8 cellular contexts compared by ENCODE assay signal in genomic region chr13:113820813-113821651, GRCh38. TPM values are rescaled to one million over a fixed set of nuclear protein-coding genes. Genes with fewer than 3 reads are reported as not detected.
DNase-seq lines count a peak whose midpoint lies in the region; ATAC-seq and TF ChIP-seq lines count a peak whose summit lies in the region.

No MANE protein-coding gene starts in this region.

- H3K27me3 ChIP-seq in left ventricle myocardium inferior (ENCODE audit: low read depth): no peaks in the 10 kb centered on the region
- H3K27me3 ChIP-seq in MM.1S (replicated peaks; ENCODE audit: insufficient read depth, low read length): no peaks in the 10 kb centered on the region

- no peak overlapping the region for H2AFZ ChIP-seq in MM.1S (ENCODE audit: low read length)

- H3K9ac ChIP-seq in MM.1S (ENCODE audit: low read length): no peak overlapping the region

- ATAC-seq in HG02588 (IDR thresholded peaks at IDR 0.05; ENCODE audit: unreplicated experiment) (no peak), HG02840 (IDR thresholded peaks at IDR 0.05; ENCODE audit: low FRiP score, unreplicated experiment) (no peak)

- H3F3A ChIP-seq in MM.1S (ENCODE audit: insufficient read depth, low read length): peaks cover 63% of the 10 kb centered on the region

- no peaks in the 10 kb centered on the region for H4K20me1 ChIP-seq in MM.1S (ENCODE audit: insufficient read depth, low read length)

- intact Hi-C loops in left ventricle myocardium inferior (cut with micrococcal nuclease): no loop called here

- H3K9me3 ChIP-seq in left ventricle myocardium inferior (replicated peaks) (no peaks in the 10 kb centered on the region), MM.1S (replicated peaks; ENCODE audit: insufficient read depth, low read length) (no peaks in the 10 kb centered on the region)

- H3K36me3 ChIP-seq in left ventricle myocardium inferior (peaks cover 40% of the 10 kb centered on the region), MM.1S (replicated peaks; ENCODE audit: insufficient read depth, low read length) (peaks cover 12% of the 10 kb centered on the region; the same call in 1 of the 2 replicates)

- H3K9me2 ChIP-seq in MM.1S (replicated peaks; ENCODE audit: insufficient read depth, low read length): no peaks in the 10 kb centered on the region

- H3K27ac ChIP-seq in left ventricle myocardium inferior (replicated peaks): peak overlapping the region; percentile 91
- peak overlapping the region in 20 of 21 experiments; percentile 29 to 89 (median 68) for H3K27ac ChIP-seq in skin epidermis
- no peak overlapping the region for H3K27ac ChIP-seq in MM.1S (ENCODE audit: low read length)

- H3K79me2 ChIP-seq in MM.1S (ENCODE audit: low read length): no peaks in the 10 kb centered on the region; the same call in 1 of the 2 replicates

- H3K4me3 ChIP-seq in left ventricle myocardium inferior (peak overlapping the region; percentile 42), skin epidermis (peak overlapping the region in 2 of 7 experiments; percentile 2 to 17), MM.1S (ENCODE audit: low read length) (no peak overlapping the region)

- DNase-seq in NCI-H1092 treated with DMSO at 0.1 percent for 48 hours (lab: John Stamatoyannopoulos, UW) (peak; percentile 94), anterior cingulate cortex (lab: John Stamatoyannopoulos, UW) (peak in 57 of 58 donors; percentile 17 to 91 (median 78)), left ventricle myocardium inferior (peak; percentile 78), MM.1S (no peak), cortex of kidney (lab: John Stamatoyannopoulos, UW) (no peak)

- TF ChIP-seq CTCF in left ventricle myocardium inferior (IDR thresholded peaks at IDR 0.05; ENCODE audit: borderline replicate concordance) (peak; percentile 41), MM.1S (IDR thresholded peaks at IDR 0.05; ENCODE audit: low read length) (no peak)

- H3K4me2 ChIP-seq in MM.1S (ENCODE audit: low read depth, low read length): no peak overlapping the region

- H3K4me1 ChIP-seq in left ventricle myocardium inferior (peaks cover 65% of the 10 kb centered on the region), MM.1S (ENCODE audit: low read length) (peaks cover 4% of the 10 kb centered on the region)

RNA-seq across cellular contexts. Expression of gene GAS6, which starts 42.8 kb away (rescaled TPM):
- 186 TPM for total RNA-seq in left ventricle myocardium inferior

Comparison
In these comparisons a context has a peak if more than half of its experiments do, and no peak if none do; other contexts are left out.
1. DNase-seq: peak in NCI-H1092 treated with DMSO at 0.1 percent for 48 hours (single experiment), anterior cingulate cortex (57 of 58) and left ventricle myocardium inferior (single experiment); none in MM.1S (single experiment) and cortex of kidney (single experiment).